16 cellular contexts compared by ENCODE assay signal in genomic region chr5:77960863-77961396, GRCh38.
DNase-seq lines count a peak whose midpoint lies in the region; ATAC-seq and TF ChIP-seq lines count a peak whose summit lies in the region.
"Had no signal": no experiment of that assay in that cellular context is flagged by ENCODE, and none has a peak within 500 bp of the region (broad histone marks: within the 10 kb centered on the region; RNA-seq: fewer than 3 reads in every experiment).

No MANE protein-coding gene starts in this region.

- no peaks in the 10 kb centered on the region for H3K9me3 ChIP-seq in DND-41 (ENCODE audit: insufficient read depth, low read length, severe bottlenecking)
- H3K9me3 ChIP-seq: neutrophil, thoracic aorta had no signal

- no peak overlapping the region for H3K4me2 ChIP-seq in DND-41 (ENCODE audit: insufficient read depth, low read length)

- no peak overlapping the region for H2AFZ ChIP-seq in DND-41 (ENCODE audit: low read depth, low read length)

- H3K79me2 ChIP-seq in DND-41 (ENCODE audit: insufficient read depth, low read length) = no peaks in the 10 kb centered on the region

- peaks cover 9% of the 10 kb centered on the region for H3K4me1 ChIP-seq in DND-41 (ENCODE audit: insufficient read depth, low read length)

- TF ChIP-seq CTCF in DND-41 (IDR thresholded peaks at IDR 0.05; ENCODE audit: borderline replicate concordance, extremely low read depth, low read length, poor library complexity, severe bottlenecking) = no peak

- no peak overlapping the region for H3K4me3 ChIP-seq in DND-41 (ENCODE audit: low read depth in 1 of 2, low read length in 2 of 2)
- H3K4me3 ChIP-seq: thoracic aorta had no signal

- DNase-seq in DND-41 (peak; percentile 50), HT1080 (ENCODE audit: low read depth) (peak; percentile 4), NOMO-1 treated with DMSO at 0.1 percent for 48 hours (lab: John Stamatoyannopoulos, UW; ENCODE audit: unreplicated experiment) (peak; percentile 27), Kasumi-1 (lab: John Stamatoyannopoulos, UW) (no peak)
- DNase-seq in central memory CD8-positive, alpha-beta T cell (ENCODE audit: low spot score in 2 of 2) = no peak
- DNase-seq: activated effector memory CD4-positive, alpha-beta T cell treated with Interleukin-2 at 50 U/mL for 16 hours; left colon; NCI-H2081; stimulated activated CD4-positive, alpha-beta T cell treated with anti-CD3 and anti-CD28 coated beads, Interleukin-12 subunit alpha, Interleukin-12 subunit beta, amount 100 ng/mL, for 4 hours; T-helper 1 cell had no signal

- H3K9me3 Mint-ChIP-seq in central memory CD8-positive, alpha-beta T cell = no peaks in the 10 kb centered on the region

- H3K9ac ChIP-seq in DND-41 (ENCODE audit: low read depth, low read length) = no peak overlapping the region

- H3K27me3 Mint-ChIP-seq in central memory CD8-positive, alpha-beta T cell = peaks cover 51% of the 10 kb centered on the region

- H4K20me1 ChIP-seq in DND-41 (ENCODE audit: insufficient read depth, low read length) = no peaks in the 10 kb centered on the region

- no peak overlapping the region for H3K4me3 Mint-ChIP-seq in central memory CD8-positive, alpha-beta T cell

- H3K4me1 Mint-ChIP-seq in central memory CD8-positive, alpha-beta T cell = peaks cover 13% of the 10 kb centered on the region

- no peaks in the 10 kb centered on the region for H3K36me3 ChIP-seq in DND-41 (ENCODE audit: insufficient read depth, low read length)
- H3K36me3 ChIP-seq: neutrophil, thoracic aorta had no signal

- no peaks in the 10 kb centered on the region for H3K36me3 Mint-ChIP-seq in central memory CD8-positive, alpha-beta T cell (ENCODE audit: insufficient read depth)

- no peak overlapping the region for H3K27ac Mint-ChIP-seq in central memory CD8-positive, alpha-beta T cell (ENCODE audit: low read depth)

- ATAC-seq in DND-41 (ENCODE audit: insufficient read depth, low read depth) (peak; percentile 93), HG03095 (IDR thresholded peaks at IDR 0.05; ENCODE audit: unreplicated experiment) (no peak), HG02885 (IDR thresholded peaks at IDR 0.05; ENCODE audit: poor library complexity, unreplicated experiment) (no peak)
- ATAC-seq in central memory CD8-positive, alpha-beta T cell (replicated peaks; ENCODE audit: extremely low read depth, poor library complexity, severe bottlenecking) = peak; percentile 49
- ATAC-seq: esophagus mucosa, left colon, Right ventricle myocardium inferior had no signal

- no peaks in the 10 kb centered on the region for H3K27me3 ChIP-seq in DND-41 (ENCODE audit: insufficient read depth, low read length, poor library complexity)

- H3K27ac ChIP-seq in DND-41 (ENCODE audit: low read length) = no peak overlapping the region
- H3K27ac ChIP-seq: neutrophil, thoracic aorta had no signal

Comparison
In these comparisons a context has a peak if more than half of its experiments do, and no peak if none do; other contexts are left out.
1. ATAC-seq: peak in DND-41 (single experiment) and central memory CD8-positive, alpha-beta T cell (single experiment); none in HG03095 (single experiment) and HG02885 (single experiment).
2. DNase-seq: peak in DND-41 (single experiment), HT1080 (single experiment) and NOMO-1 treated with DMSO at 0.1 percent for 48 hours (single experiment); none in central memory CD8-positive, alpha-beta T cell (0 of 2) and Kasumi-1 (0 of 2).